Comparison of ENCODE assay signal across 15 cellular contexts in genomic region chr5:133273661-133274596, GRCh38.
DNase-seq lines count a peak whose midpoint lies in the region; FAIRE-seq and TF ChIP-seq lines count a peak whose summit lies in the region.
"Had no signal": no experiment of that assay in that cellular context is flagged by ENCODE, and none has a peak within 500 bp of the region (broad histone marks: within the 10 kb centered on the region; RNA-seq: fewer than 3 reads in every experiment).

No MANE protein-coding gene starts in this region.

- no peak overlapping the region for H2BK120ac ChIP-seq in mesendoderm (ENCODE audit: low read depth, low read length)

- H4K5ac ChIP-seq in mesendoderm (ENCODE audit: low read length), result no peak overlapping the region

- no peak overlapping the region for H3K4ac ChIP-seq in mesendoderm (ENCODE audit: low read depth, low read length)

- H3K9me3 ChIP-seq in HUES64 (ENCODE audit: insufficient read depth, low read depth, low read length), result no peaks in the 10 kb centered on the region
- H3K9me3 ChIP-seq: BE2C had no signal

- no peak overlapping the region for H3K27ac ChIP-seq in HUES64 (ENCODE audit: low read depth, low read length)
- peak overlapping the region; percentile 11 for H3K27ac ChIP-seq in caudate nucleus (ENCODE audit: low read depth, low read length)
- no peak overlapping the region for H3K27ac ChIP-seq in mesendoderm (ENCODE audit: low read depth, low read length)
- H3K27ac ChIP-seq: cardiac muscle cell had no signal

- no peaks in the 10 kb centered on the region for H3K27me3 ChIP-seq in HUES64 (ENCODE audit: insufficient read depth, low read length)
- H3K27me3 ChIP-seq in mesendoderm (ENCODE audit: insufficient read depth, low read length, poor library complexity), result no peaks in the 10 kb centered on the region
- H3K27me3 ChIP-seq: BE2C, cardiac muscle cell had no signal

- no peak overlapping the region for H3K18ac ChIP-seq in mesendoderm (ENCODE audit: low read length)

- DNase-seq in AG20443 (ENCODE audit: low spot score) (peak; percentile 67), caudate nucleus (lab: John Stamatoyannopoulos, UW) (peak in 2 of 61 donors; percentile 11 to 33), mesendoderm (peak; percentile 38), GM12891 (ENCODE audit: insufficient read length, low spot score) (no peak), COLO668 (lab: John Stamatoyannopoulos, UW; ENCODE audit: unreplicated experiment) (no peak), GM19239 (ENCODE audit: insufficient read length, low spot score) (no peak)
- DNase-seq in stimulated activated CD4-positive, alpha-beta T cell treated with anti-CD3 and anti-CD28 coated beads, Interleukin-4, amount 100 ng/mL, for 4 hours, result no peak
- DNase-seq: BE2C, DND-41, midbrain, NCI-H1092, NCI-H446, RPMI8226 had no signal

- TF ChIP-seq POLR2A in GM12891 (IDR thresholded peaks at IDR 0.05; ENCODE audit: low read depth, low read length), result no peak

- H3K79me1 ChIP-seq in mesendoderm (ENCODE audit: low read length), result no peaks in the 10 kb centered on the region

- WGBS in HUES64, result 72% methylated on average over 8 of the region's 8 CpGs
- whole genome bisulfite sequencing in mesendoderm (ENCODE audit: extremely low coverage, insufficient coverage, low lambda C conversion rate), result no CpG with 5 or more reads among the region's 8 CpGs

- H3K23ac ChIP-seq in mesendoderm (ENCODE audit: low read length), result no peak overlapping the region

- H3K9ac ChIP-seq in HUES64 (ENCODE audit: low read depth, low read length) (0 out of 2 replicates have a peak overlapping the region, but pooled peaks have one; percentile 2), mesendoderm (ENCODE audit: low read length) (no peak overlapping the region)

- H2BK5ac ChIP-seq in mesendoderm (ENCODE audit: low read length), result no peak overlapping the region

- H3K79me2 ChIP-seq in mesendoderm (ENCODE audit: control insufficient read depth, insufficient read depth, low read length), result no peaks in the 10 kb centered on the region

- H2AK5ac ChIP-seq in mesendoderm (ENCODE audit: low read length), result no peak overlapping the region

- no peak overlapping the region for H2BK15ac ChIP-seq in mesendoderm (replicated peaks; ENCODE audit: low read depth)

- H3K4me1 ChIP-seq in HUES64 (ENCODE audit: insufficient read depth, low read length) (peaks cover 7% of the 10 kb centered on the region; the same call in 1 of the 2 replicates), mesendoderm (ENCODE audit: control insufficient read depth, low read depth, low read length) (no peaks in the 10 kb centered on the region)
- H3K4me1 ChIP-seq: BE2C had no signal

- no peak overlapping the region for H3K4me3 ChIP-seq in HUES64 (ENCODE audit: low read length)
- H3K4me3 ChIP-seq in mesendoderm (ENCODE audit: low read length), result no peak overlapping the region
- H3K4me3 ChIP-seq: cardiac muscle cell had no signal

- no peak overlapping the region for H3K56ac ChIP-seq in mesendoderm (ENCODE audit: low read length)

- H3K36me3 ChIP-seq in HUES64 (ENCODE audit: insufficient read depth, low read length) (no peaks in the 10 kb centered on the region), mesendoderm (ENCODE audit: control insufficient read depth, insufficient read depth, low read length) (no peaks in the 10 kb centered on the region)
- H3K36me3 ChIP-seq: BE2C, cardiac muscle cell had no signal

- FAIRE-seq in GM12891 (lab: Jason Lieb, UNC) (no peak), GM19239 (lab: Jason Lieb, UNC) (no peak)

- H4K8ac ChIP-seq in mesendoderm (ENCODE audit: low read depth, low read length), result no peak overlapping the region

- no peak overlapping the region for H3K4me2 ChIP-seq in mesendoderm (ENCODE audit: low read length)

TF ChIP-seq in GM12891, 5 proteins besides CTCF, POLR2A, EP300 and RAD21:
- TF ChIP-seq SPI1 (IDR thresholded peaks at IDR 0.05; ENCODE audit: low read depth, low read length) (no peak), POLR2AphosphoS5 (IDR thresholded peaks at IDR 0.05; ENCODE audit: low read depth, low read length) (no peak), POU2F2 (IDR thresholded peaks at IDR 0.05; ENCODE audit: low read depth, low read length) (no peak), TAF1 (IDR thresholded peaks at IDR 0.05; ENCODE audit: low read depth, low read length) (no peak), PAX5 (IDR thresholded peaks at IDR 0.05; ENCODE audit: insufficient read depth, low read length, severe bottlenecking) (no peak)

Comparison
In these comparisons a context has a peak if more than half of its experiments do, and no peak if none do; other contexts are left out.
1. DNase-seq: peak in AG20443 (single experiment) and mesendoderm (single experiment); none in GM12891 (single experiment), stimulated activated CD4-positive, alpha-beta T cell treated with anti-CD3 and anti-CD28 coated beads, Interleukin-4, amount 100 ng/mL, for 4 hours (0 of 2), COLO668 (single experiment) and GM19239 (single experiment).